Comparison of ENCODE assay signal across 8 cellular contexts in genomic region chr10:13347235-13348156, GRCh38. TPM values are rescaled to one million over a fixed set of nuclear protein-coding genes. Genes with fewer than 3 reads are reported as not detected.
A peak's percentile ranks its signal among the peaks of the same experiment; 100 is the strongest.
DNase-seq lines count a peak whose midpoint lies in the region; ATAC-seq and TF ChIP-seq lines count a peak whose summit lies in the region.

No MANE protein-coding gene starts in this region.

- intact Hi-C loops in tibial artery (cut with DNase I; ENCODE audit: low total_unique reads): no loop called here

- H3K27me3 Mint-ChIP-seq in activated naive CD8-positive, alpha-beta T cell treated with anti-CD3 and anti-CD28 coated beads, Interleukin-2, amount 10 ng/mL, durations not matched to agents 7 days and 5 days: no peaks in the 10 kb centered on the region

- TF ChIP-seq CTCF in cardiac muscle cell (IDR thresholded peaks at IDR 0.05; ENCODE audit: low read depth, low read length): no peak
- no peak for TF ChIP-seq CTCF in parathyroid adenoma (IDR thresholded peaks at IDR 0.05)
- no peak for TF ChIP-seq CTCF in tibial artery (IDR thresholded peaks at IDR 0.05)

- peak overlapping the region; percentile 99 for H3K27ac ChIP-seq in KOPT-K1 (ENCODE audit: low read depth, low read length, poor library complexity, severe bottlenecking)
- peak overlapping the region; percentile 95 for H3K27ac ChIP-seq in cardiac muscle cell
- peak overlapping the region; percentile 88 for H3K27ac ChIP-seq in parathyroid adenoma
- peak overlapping the region; percentile 89 to 95 for H3K27ac ChIP-seq in tibial artery

- H3K27me3 ChIP-seq in cardiac muscle cell (peaks cover 21% of the 10 kb centered on the region), parathyroid adenoma (ENCODE audit: control insufficient read depth, insufficient read depth, low read length) (no peaks in the 10 kb centered on the region), tibial artery (peaks cover 0 to 12% of the 10 kb centered on the region in 2 donors)

- peaks cover 45% of the 10 kb centered on the region for H3K4me1 Mint-ChIP-seq in activated naive CD8-positive, alpha-beta T cell treated with anti-CD3 and anti-CD28 coated beads, Interleukin-2, amount 10 ng/mL, durations not matched to agents 7 days and 5 days

- peak overlapping the region; percentile 92 for H3K9ac ChIP-seq in parathyroid adenoma

- POLR2A ChIA-PET in activated naive CD8-positive, alpha-beta T cell treated with anti-CD3 and anti-CD28 coated beads, Interleukin-2, amount 10 ng/mL, durations not matched to agents 7 days and 5 days (lab: Charles Lee): interaction anchor here (1.0 kb wide), 1 partner anchor 45 kb away, joined by 6 read pairs; no protein-coding TSS in a partner anchor

- H3K4me1 ChIP-seq in cardiac muscle cell (ENCODE audit: low read depth): peaks cover 12% of the 10 kb centered on the region
- peaks cover 4% of the 10 kb centered on the region for H3K4me1 ChIP-seq in parathyroid adenoma
- H3K4me1 ChIP-seq in tibial artery: peaks cover 0 to 36% (median 18%) of the 10 kb centered on the region in 4 donors

- H3K9me3 Mint-ChIP-seq in activated naive CD8-positive, alpha-beta T cell treated with anti-CD3 and anti-CD28 coated beads, Interleukin-2, amount 10 ng/mL, durations not matched to agents 7 days and 5 days: no peaks in the 10 kb centered on the region

- H3K27ac Mint-ChIP-seq in activated naive CD8-positive, alpha-beta T cell treated with anti-CD3 and anti-CD28 coated beads, Interleukin-2, amount 10 ng/mL, durations not matched to agents 7 days and 5 days: peak overlapping the region; percentile 76

- H3K79me2 ChIP-seq in parathyroid adenoma: peaks cover 10% of the 10 kb centered on the region

- peak; percentile 44 for ATAC-seq in GM21717 (IDR thresholded peaks at IDR 0.05; ENCODE audit: unreplicated experiment)
- peak; percentile 57 for ATAC-seq in activated naive CD8-positive, alpha-beta T cell treated with anti-CD3 and anti-CD28 coated beads, Interleukin-2, amount 10 ng/mL, durations not matched to agents 7 days and 5 days (ENCODE audit: low read depth)

- H3K36me3 ChIP-seq in KOPT-K1 (ENCODE audit: insufficient read depth, low read length): peaks cover 27% of the 10 kb centered on the region
- no peaks in the 10 kb centered on the region for H3K36me3 ChIP-seq in cardiac muscle cell
- no peaks in the 10 kb centered on the region for H3K36me3 ChIP-seq in parathyroid adenoma (ENCODE audit: control insufficient read depth, insufficient read depth, low read length)
- no peaks in the 10 kb centered on the region for H3K36me3 ChIP-seq in tibial artery

- DNase-seq in DMS79 treated with DMSO at 0.1 percent for 48 hours (lab: John Stamatoyannopoulos, UW) (peak; percentile 27), SKM-1 treated with dmso at 0.1 percent for 144 hours (lab: John Stamatoyannopoulos, UW; ENCODE audit: unreplicated experiment) (peak; percentile 27), cardiac muscle cell (ENCODE audit: low read depth in 1 of 2, low spot score in 1 of 2) (peak; percentile 88 to 92), tibial artery (peak; percentile 75 to 89)
- peak; percentile 85 for DNase-seq in activated naive CD8-positive, alpha-beta T cell treated with anti-CD3 and anti-CD28 coated beads, Interleukin-2, amount 10 ng/mL, durations not matched to agents 7 days and 5 days

- peak overlapping the region; percentile 87 for H3K4me3 Mint-ChIP-seq in activated naive CD8-positive, alpha-beta T cell treated with anti-CD3 and anti-CD28 coated beads, Interleukin-2, amount 10 ng/mL, durations not matched to agents 7 days and 5 days

- H3K9me3 ChIP-seq in KOPT-K1 (ENCODE audit: insufficient read depth, low read length, poor library complexity, severe bottlenecking) (no peaks in the 10 kb centered on the region), cardiac muscle cell (ENCODE audit: low read depth) (no peaks in the 10 kb centered on the region), parathyroid adenoma (ENCODE audit: control insufficient read depth, low read length) (no peaks in the 10 kb centered on the region), tibial artery (no peaks in the 10 kb centered on the region)

- H3K4me2 ChIP-seq in parathyroid adenoma (ENCODE audit: low read length): peak overlapping the region; percentile 90

- H3K4me3 ChIP-seq in cardiac muscle cell (peak overlapping the region; percentile 98), parathyroid adenoma (ENCODE audit: low read depth, low read length) (peak overlapping the region; percentile 77), tibial artery (peak overlapping the region; percentile 76 to 92)

- H3K36me3 Mint-ChIP-seq in activated naive CD8-positive, alpha-beta T cell treated with anti-CD3 and anti-CD28 coated beads, Interleukin-2, amount 10 ng/mL, durations not matched to agents 7 days and 5 days: peaks cover 16% of the 10 kb centered on the region

- peak overlapping the region; percentile 79 for H2AFZ ChIP-seq in parathyroid adenoma

RNA-seq across cellular contexts. Expression of gene SEPHS1, which starts 0.6 kb away (rescaled TPM):
- total RNA-seq in activated naive CD8-positive, alpha-beta T cell treated with anti-CD3 and anti-CD28 coated beads, Interleukin-2, amount 10 ng/mL, durations not matched to agents 7 days and 5 days: 10 to 100 TPM; 40.8 to 43.8 TPM
- total RNA-seq in cardiac muscle cell: 69.5 and 84.6 TPM in 2 replicates
- polyA plus RNA-seq in cardiac muscle cell: 99.7 and 105 TPM in 2 replicates

RNA-seq across cellular contexts. Expression of gene PHYH, which starts 47.6 kb away (rescaled TPM):
- 10 to 100 TPM; 15.1 to 16.0 TPM for total RNA-seq in activated naive CD8-positive, alpha-beta T cell treated with anti-CD3 and anti-CD28 coated beads, Interleukin-2, amount 10 ng/mL, durations not matched to agents 7 days and 5 days
- total RNA-seq in cardiac muscle cell: 23.1 and 26.4 TPM in 2 replicates
- 40.9 and 53.3 TPM in 2 replicates for polyA plus RNA-seq in cardiac muscle cell

Comparison
In these comparisons a context has a peak if more than half of its experiments do, and no peak if none do; other contexts are left out.
1. Peak in every context shown above with its lines: DNase-seq, ATAC-seq, H3K4me3 ChIP-seq and H3K27ac ChIP-seq.
2. DNase-seq: peak in every context shown above with its lines; median percentile 90 in cardiac muscle cell; 85 in activated naive CD8-positive, alpha-beta T cell treated with anti-CD3 and anti-CD28 coated beads, Interleukin-2, amount 10 ng/mL, durations not matched to agents 7 days and 5 days; 82 in tibial artery; 27 in DMS79 treated with DMSO at 0.1 percent for 48 hours; 27 in SKM-1 treated with dmso at 0.1 percent for 144 hours.